Comparison of ENCODE assay signal across 8 cellular contexts in genomic region chr1:88890790-88891317, GRCh38. TPM values are rescaled to one million over a fixed set of nuclear protein-coding genes. Genes with fewer than 3 reads are reported as not detected.
DNase-seq lines count a peak whose midpoint lies in the region; ATAC-seq and TF ChIP-seq lines count a peak whose summit lies in the region.

No MANE protein-coding gene starts in this region.

- no peak for TF ChIP-seq EP300 in neural cell (conservative IDR thresholded peaks at IDR 0.05; ENCODE audit: poor library complexity, severe bottlenecking)

- no peaks in the 10 kb centered on the region for H3F3A ChIP-seq in neural cell (ENCODE audit: insufficient read depth, low read length, poor library complexity, severe bottlenecking)

- no peaks in the 10 kb centered on the region for H3K36me3 ChIP-seq in neural cell (ENCODE audit: insufficient read depth, low read length)

- H4K20me1 ChIP-seq in neural cell (ENCODE audit: insufficient read depth): no peaks in the 10 kb centered on the region

- H3K4me1 Mint-ChIP-seq in activated T-cell treated with anti-CD3 and anti-CD28 coated beads, Interleukin-2, amount 50 U/mL, for 72 hours (ENCODE audit: low read depth): peaks cover 44% of the 10 kb centered on the region

- H3K36me3 Mint-ChIP-seq in activated T-cell treated with anti-CD3 and anti-CD28 coated beads, Interleukin-2, amount 50 U/mL, for 72 hours (ENCODE audit: insufficient read depth in 2 of 2): peaks cover 10 to 11% of the 10 kb centered on the region in 2 donors

- DNase-seq in AG09309 (ENCODE audit: low read depth) (no peak), NCI-H1092 treated with DMSO at 0.1 percent for 48 hours (lab: John Stamatoyannopoulos, UW) (peak; percentile 43), fibroblast of the aortic adventitia (ENCODE audit: low read depth) (peak; percentile 42)
- DNase-seq in activated T-cell treated with anti-CD3 and anti-CD28 coated beads, Interleukin-2, amount 50 U/mL, for 72 hours: peak; percentile 14 to 36

- H3K27ac ChIP-seq in neural cell (ENCODE audit: low read length): peak overlapping the region; percentile 93

- H3K27ac Mint-ChIP-seq in activated T-cell treated with anti-CD3 and anti-CD28 coated beads, Interleukin-2, amount 50 U/mL, for 72 hours: peak overlapping the region; percentile 84

- peak overlapping the region; percentile 89 to 92 for H3K4me3 Mint-ChIP-seq in activated T-cell treated with anti-CD3 and anti-CD28 coated beads, Interleukin-2, amount 50 U/mL, for 72 hours

- no peaks in the 10 kb centered on the region for H3K27me3 Mint-ChIP-seq in activated T-cell treated with anti-CD3 and anti-CD28 coated beads, Interleukin-2, amount 50 U/mL, for 72 hours (ENCODE audit: low read depth)

- H2AFZ ChIP-seq in neural cell (ENCODE audit: low read depth, low read length): peak overlapping the region; percentile 54

- no peak for TF ChIP-seq RAD21 in neural cell (conservative IDR thresholded peaks at IDR 0.05)

- peak overlapping the region; percentile 95 for H3K4me3 ChIP-seq in AG09309 (ENCODE audit: control insufficient read depth, low read depth, low read length)
- peak overlapping the region; percentile 98 for H3K4me3 ChIP-seq in fibroblast of the aortic adventitia (ENCODE audit: low read depth, low read length)
- peak overlapping the region; percentile 79 for H3K4me3 ChIP-seq in neural cell (ENCODE audit: low read length)

- H3K4me2 ChIP-seq in neural cell (ENCODE audit: low read length): peak overlapping the region; percentile 97

- ATAC-seq in GM18907 (IDR thresholded peaks at IDR 0.05; ENCODE audit: unreplicated experiment): peak; percentile 41
- peak in 1 of 2 donors; percentile 16 for ATAC-seq in activated T-cell treated with anti-CD3 and anti-CD28 coated beads, Interleukin-2, amount 50 U/mL, for 72 hours (replicated peaks in 1 of 2)
- ATAC-seq in HG03045 (IDR thresholded peaks at IDR 0.05; ENCODE audit: unreplicated experiment): no peak
- ATAC-seq in HG03457 (IDR thresholded peaks at IDR 0.05; ENCODE audit: unreplicated experiment): no peak

- no peaks in the 10 kb centered on the region for H3K9me3 ChIP-seq in neural cell (ENCODE audit: low read length)

- TF ChIP-seq CTCF in AG09309 (IDR thresholded peaks at IDR 0.05; ENCODE audit: control insufficient read depth, insufficient read depth, low read depth, low read length, missing control alignments) (no peak), fibroblast of the aortic adventitia (IDR thresholded peaks at IDR 0.05; ENCODE audit: insufficient read depth, low read length) (no peak), neural cell (IDR thresholded peaks at IDR 0.05; ENCODE audit: poor library complexity, severe bottlenecking) (no peak)

- H3K9me2 ChIP-seq in neural cell (ENCODE audit: insufficient read depth, low read length): no peaks in the 10 kb centered on the region

- H3K79me2 ChIP-seq in neural cell (replicated peaks; ENCODE audit: insufficient read depth, low read length): peaks cover 40% of the 10 kb centered on the region

- H3K27me3 ChIP-seq in neural cell (ENCODE audit: insufficient read depth, low read depth, low read length): no peaks in the 10 kb centered on the region

- peaks cover 0 to 2% of the 10 kb centered on the region in 2 donors for H3K9me3 Mint-ChIP-seq in activated T-cell treated with anti-CD3 and anti-CD28 coated beads, Interleukin-2, amount 50 U/mL, for 72 hours

- H3K9ac ChIP-seq in neural cell (ENCODE audit: low read length): peak overlapping the region; percentile 93

TF ChIP-seq in neural cell, 6 proteins besides CTCF, POLR2A, EP300 and RAD21:
- TF ChIP-seq TAF1 (IDR thresholded peaks at IDR 0.05; ENCODE audit: low read depth): no peak
- TF ChIP-seq POLR2AphosphoS5 (IDR thresholded peaks at IDR 0.05): no peak
- no peak for TF ChIP-seq SMC3 (conservative IDR thresholded peaks at IDR 0.05; ENCODE audit: poor library complexity)
- TF ChIP-seq, protein P1, sequence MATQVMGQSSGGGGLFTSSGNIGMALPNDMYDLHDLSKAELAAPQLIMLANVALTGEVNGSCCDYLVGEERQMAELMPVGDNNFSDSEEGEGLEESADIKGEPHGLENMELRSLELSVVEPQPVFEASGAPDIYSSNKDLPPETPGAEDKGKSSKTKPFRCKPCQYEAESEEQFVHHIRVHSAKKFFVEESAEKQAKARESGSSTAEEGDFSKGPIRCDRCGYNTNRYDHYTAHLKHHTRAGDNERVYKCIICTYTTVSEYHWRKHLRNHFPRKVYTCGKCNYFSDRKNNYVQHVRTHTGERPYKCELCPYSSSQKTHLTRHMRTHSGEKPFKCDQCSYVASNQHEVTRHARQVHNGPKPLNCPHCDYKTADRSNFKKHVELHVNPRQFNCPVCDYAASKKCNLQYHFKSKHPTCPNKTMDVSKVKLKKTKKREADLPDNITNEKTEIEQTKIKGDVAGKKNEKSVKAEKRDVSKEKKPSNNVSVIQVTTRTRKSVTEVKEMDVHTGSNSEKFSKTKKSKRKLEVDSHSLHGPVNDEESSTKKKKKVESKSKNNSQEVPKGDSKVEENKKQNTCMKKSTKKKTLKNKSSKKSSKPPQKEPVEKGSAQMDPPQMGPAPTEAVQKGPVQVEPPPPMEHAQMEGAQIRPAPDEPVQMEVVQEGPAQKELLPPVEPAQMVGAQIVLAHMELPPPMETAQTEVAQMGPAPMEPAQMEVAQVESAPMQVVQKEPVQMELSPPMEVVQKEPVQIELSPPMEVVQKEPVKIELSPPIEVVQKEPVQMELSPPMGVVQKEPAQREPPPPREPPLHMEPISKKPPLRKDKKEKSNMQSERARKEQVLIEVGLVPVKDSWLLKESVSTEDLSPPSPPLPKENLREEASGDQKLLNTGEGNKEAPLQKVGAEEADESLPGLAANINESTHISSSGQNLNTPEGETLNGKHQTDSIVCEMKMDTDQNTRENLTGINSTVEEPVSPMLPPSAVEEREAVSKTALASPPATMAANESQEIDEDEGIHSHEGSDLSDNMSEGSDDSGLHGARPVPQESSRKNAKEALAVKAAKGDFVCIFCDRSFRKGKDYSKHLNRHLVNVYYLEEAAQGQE (IDR thresholded peaks at IDR 0.05; ENCODE audit: borderline replicate concordance): no peak
- no peak for TF ChIP-seq EZH2 (IDR thresholded peaks at IDR 0.05; ENCODE audit: borderline replicate concordance, insufficient read depth, low read length, poor library complexity, severe bottlenecking)
- no peak for TF ChIP-seq MXI1 (conservative IDR thresholded peaks at IDR 0.05; ENCODE audit: poor library complexity, severe bottlenecking)
TF ChIP-seq in neural cell: peak in this region for 0.

RNA-seq across cellular contexts. Expression of gene GTF2B, which starts 0.5 kb away (rescaled TPM):
- total RNA-seq in activated T-cell treated with anti-CD3 and anti-CD28 coated beads, Interleukin-2, amount 50 U/mL, for 72 hours: 10 to 100 TPM; 37.2 to 38.7 TPM
- 14.1 and 36.7 TPM in 2 replicates for total RNA-seq in fibroblast of the aortic adventitia (ENCODE audit: low replicate concordance)
- polyA plus RNA-seq in neural cell: 129 and 142 TPM in 2 replicates
- polyA minus RNA-seq in neural cell: 110 and 111 TPM in 2 replicates
